ENCODE assay signal across 8 cellular contexts in the genomic region with DNA sequence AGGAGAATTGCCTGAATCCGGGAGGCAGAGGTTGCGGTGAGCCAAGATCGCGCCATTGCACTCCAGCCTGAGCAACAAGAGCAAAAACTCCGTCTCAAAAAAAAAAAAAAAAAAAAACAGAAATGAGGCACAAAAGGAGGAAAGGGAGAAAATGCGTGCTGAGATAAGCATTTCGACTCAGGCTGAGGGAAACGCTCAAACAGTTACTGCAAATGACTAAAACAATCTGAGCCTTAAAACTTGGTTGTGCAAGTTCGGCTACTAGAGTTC. TPM values are rescaled to one million over a fixed set of nuclear protein-coding genes. Genes with fewer than 3 reads are reported as not detected.
A peak's percentile ranks its signal among the peaks of the same experiment; 100 is the strongest.
DNase-seq lines count a peak whose midpoint lies in the region; ATAC-seq and TF ChIP-seq lines count a peak whose summit lies in the region.
"Not testable (repeated sequence)": the region's sequence is repeated elsewhere in the genome, so short reads cannot be mapped to it uniquely, and the experiment has no call there.

No MANE protein-coding gene starts in this region.

- ATAC-seq in HCT116; activated CD8-positive, alpha-beta T cell treated with anti-CD3 and anti-CD28 coated beads for 36 hours; naive thymus-derived CD8-positive, alpha-beta T cell; stimulated activated naive CD8-positive, alpha-beta T cell treated with anti-CD3 and anti-CD28 coated beads, Interleukin-15, amount 100 ng/mL, for 72 hours: not testable (repeated sequence)

- not testable (repeated sequence) for TF ChIP-seq RAD21 in HCT116 (IDR thresholded peaks at IDR 0.05; ENCODE audit: low read depth)

- H3K9me2 ChIP-seq in HCT116 (ENCODE audit: insufficient read depth) = not testable (repeated sequence)

- intact Hi-C loops in HCT116 (cut with micrococcal nuclease) = loop anchor here (2.0 kb wide), 1 partner anchor 63 kb away; no protein-coding TSS in a partner anchor
- intact Hi-C loops in activated CD8-positive, alpha-beta T cell treated with anti-CD3 and anti-CD28 coated beads for 36 hours (cut with micrococcal nuclease) = loop anchor here (5.0 kb wide), 1 partner anchor 95 kb away; the partner anchor contains the start of gene ARF4

- CTCF ChIA-PET in HCT116 (lab: Charles Lee); activated CD8-positive, alpha-beta T cell treated with anti-CD3 and anti-CD28 coated beads for 36 hours (lab: Charles Lee): not testable (repeated sequence)

- H3K4me2 ChIP-seq in HCT116 (ENCODE audit: low read length) = peak overlapping the region; percentile 77

- H3K36me3 ChIP-seq in HCT116 (ENCODE audit: control insufficient read depth in 1 of 2, insufficient read depth in 2 of 2, low read length in 2 of 2); right atrium auricular region: not testable (repeated sequence)

- not testable (repeated sequence) for TF ChIP-seq CTCF in HCT116 (IDR thresholded peaks at IDR 0.05 in 2 of 3, conservative IDR thresholded peaks at IDR 0.05 in 1 of 3; ENCODE audit: borderline replicate concordance in 1 of 3, insufficient read depth in 1 of 3, low read depth in 2 of 3, low read length in 2 of 3); activated CD8-positive, alpha-beta T cell treated with anti-CD3 and anti-CD28 coated beads for 36 hours (IDR thresholded peaks at IDR 0.05); choroid plexus epithelial cell (conservative IDR thresholded peaks at IDR 0.05; ENCODE audit: low read depth, low read length); right atrium auricular region (IDR thresholded peaks at IDR 0.05)

- RAD21 ChIA-PET in HCT116 (lab: Charles Lee; ENCODE audit: low non-redundant PET in 1 of 2, low total read pairs in 2 of 2, uncharacterized antibody in 2 of 2, unreplicated experiment in 2 of 2) = not testable (repeated sequence)

- H2AFZ ChIP-seq in HCT116 (ENCODE audit: low read depth, low read length, poor library complexity, severe bottlenecking) = not testable (repeated sequence)

- not testable (repeated sequence) for H3K27me3 ChIP-seq in HCT116 (ENCODE audit: insufficient read depth, low read length); right atrium auricular region

- H3K27ac Mint-ChIP-seq in activated CD8-positive, alpha-beta T cell treated with anti-CD3 and anti-CD28 coated beads for 36 hours = peak overlapping the region; percentile 90
- peak overlapping the region; percentile 84 to 97 (median 92) for H3K27ac Mint-ChIP-seq in naive thymus-derived CD8-positive, alpha-beta T cell
- H3K27ac Mint-ChIP-seq in stimulated activated naive CD8-positive, alpha-beta T cell treated with anti-CD3 and anti-CD28 coated beads, Interleukin-15, amount 100 ng/mL, for 72 hours = peak overlapping the region; percentile 95 to 97

- not testable (repeated sequence) for H3K36me3 Mint-ChIP-seq in activated CD8-positive, alpha-beta T cell treated with anti-CD3 and anti-CD28 coated beads for 36 hours (ENCODE audit: low read depth)
- peaks cover 0 to 23% (median 0%) of the 10 kb centered on the region in 3 donors for H3K36me3 Mint-ChIP-seq in naive thymus-derived CD8-positive, alpha-beta T cell

- H3K9me3 ChIP-seq in HCT116 (ENCODE audit: control insufficient read depth in 1 of 2, insufficient read depth in 1 of 2, low read depth in 1 of 2, low read length in 2 of 2); right atrium auricular region: not testable (repeated sequence)

- peak overlapping the region; percentile 87 for H3K27ac ChIP-seq in HCT116 (ENCODE audit: low read depth, low read length)
- peak overlapping the region; percentile 99 for H3K27ac ChIP-seq in right atrium auricular region

- H3K9ac ChIP-seq in HCT116 (ENCODE audit: low read length) = peak overlapping the region; percentile 86

- not testable (repeated sequence) for H3K9me3 Mint-ChIP-seq in activated CD8-positive, alpha-beta T cell treated with anti-CD3 and anti-CD28 coated beads for 36 hours; naive thymus-derived CD8-positive, alpha-beta T cell; stimulated activated naive CD8-positive, alpha-beta T cell treated with anti-CD3 and anti-CD28 coated beads, Interleukin-15, amount 100 ng/mL, for 72 hours

- peaks cover 37% of the 10 kb centered on the region for H3K4me1 Mint-ChIP-seq in activated CD8-positive, alpha-beta T cell treated with anti-CD3 and anti-CD28 coated beads for 36 hours (ENCODE audit: low read depth)
- peaks cover 19 to 53% (median 39%) of the 10 kb centered on the region in 4 donors for H3K4me1 Mint-ChIP-seq in naive thymus-derived CD8-positive, alpha-beta T cell
- H3K4me1 Mint-ChIP-seq in stimulated activated naive CD8-positive, alpha-beta T cell treated with anti-CD3 and anti-CD28 coated beads, Interleukin-15, amount 100 ng/mL, for 72 hours = peaks cover 48% of the 10 kb centered on the region

- H3K4me3 Mint-ChIP-seq in activated CD8-positive, alpha-beta T cell treated with anti-CD3 and anti-CD28 coated beads for 36 hours = peak overlapping the region; percentile 88
- H3K4me3 Mint-ChIP-seq in naive thymus-derived CD8-positive, alpha-beta T cell = peak overlapping the region; percentile 85 to 94 (median 89)
- peak overlapping the region; percentile 89 to 94 for H3K4me3 Mint-ChIP-seq in stimulated activated naive CD8-positive, alpha-beta T cell treated with anti-CD3 and anti-CD28 coated beads, Interleukin-15, amount 100 ng/mL, for 72 hours

- H3K27me3 Mint-ChIP-seq in activated CD8-positive, alpha-beta T cell treated with anti-CD3 and anti-CD28 coated beads for 36 hours; naive thymus-derived CD8-positive, alpha-beta T cell; stimulated activated naive CD8-positive, alpha-beta T cell treated with anti-CD3 and anti-CD28 coated beads, Interleukin-15, amount 100 ng/mL, for 72 hours: not testable (repeated sequence)

- not testable (repeated sequence) for BruUV-seq in HCT116 (replicated peaks; lab: Mats Ljungman, UMichigan)

- H3K4me1 ChIP-seq in HCT116 (ENCODE audit: control insufficient read depth in 1 of 2, insufficient read depth in 2 of 2, low read length in 2 of 2) = peaks cover 7 to 32% of the 10 kb centered on the region in 2 experiments; a peak in 3 of 4 replicates
- peaks cover 0 to 45% of the 10 kb centered on the region in 2 donors for H3K4me1 ChIP-seq in right atrium auricular region

- peaks cover 52% of the 10 kb centered on the region for H3K79me2 ChIP-seq in HCT116 (ENCODE audit: insufficient read depth, low read length)

- H3K4me3 ChIP-seq in HCT116 (replicated peaks in 1 of 2; ENCODE audit: low read depth in 1 of 2, low read length in 2 of 2) (peak overlapping the region; percentile 69 to 90), choroid plexus epithelial cell (ENCODE audit: low read depth, low read length) (peak overlapping the region; percentile 79), right atrium auricular region (peak overlapping the region; percentile 76 to 93)

- POLR2A ChIA-PET in HCT116 (lab: Charles Lee) = interaction anchor here (0.9 to 1.4 kb wide), 3 partner anchors 62 to 164 kb away, joined by 3 to 4 read pairs (median 3); partner anchors contain the start of gene SLMAP
- POLR2A ChIA-PET in activated CD8-positive, alpha-beta T cell treated with anti-CD3 and anti-CD28 coated beads for 36 hours (lab: Charles Lee) = interaction anchor here (0.7 to 2.6 kb wide), 8 partner anchors 12 to 136 kb away, joined by 3 to 11 read pairs (median 3); partner anchors contain the start of genes ARF4, PDE12 and SLMAP
- POLR2A ChIA-PET in naive thymus-derived CD8-positive, alpha-beta T cell (lab: Charles Lee) = interaction anchor here (0.7 to 2.3 kb wide), 11 partner anchors 10 to 736 kb away, joined by 3 to 28 read pairs (median 6); partner anchors contain the start of genes ARF4, HTD2, RPP14 and SLMAP

- H4K20me1 ChIP-seq in HCT116 (ENCODE audit: insufficient read depth) = not testable (repeated sequence)

- DNase-seq in CD1c-positive myeloid dendritic cell (ENCODE audit: extremely low spot score) = peak; percentile 72
- not testable (repeated sequence) for DNase-seq in HCT116 (ENCODE audit: low read depth, low spot score); activated CD8-positive, alpha-beta T cell treated with anti-CD3 and anti-CD28 coated beads for 36 hours; choroid plexus epithelial cell (ENCODE audit: low read depth); right atrium auricular region (ENCODE audit: low spot score); naive thymus-derived CD8-positive, alpha-beta T cell; stimulated activated naive CD8-positive, alpha-beta T cell treated with anti-CD3 and anti-CD28 coated beads, Interleukin-15, amount 100 ng/mL, for 72 hours
- peak; percentile 82 for DNase-seq in NOMO-1 treated with DMSO at 0.1 percent for 48 hours (lab: John Stamatoyannopoulos, UW; ENCODE audit: unreplicated experiment)

- TF ChIP-seq POLR2A in HCT116 (IDR thresholded peaks at IDR 0.05; ENCODE audit: borderline replicate concordance, extremely low read depth, insufficient read depth, insufficient read length) = not testable (repeated sequence)

RNA-seq across cellular contexts. Expression of gene DENND6A, which starts 0.8 kb away (rescaled TPM):
- total RNA-seq in HCT116 (2021; ENCODE audit: unreplicated experiment) (22.3 TPM), right atrium auricular region (10 to 100 TPM; 12.7 to 13.3 TPM)
- 5.2 and 8.7 TPM in 2 replicates for polyA plus RNA-seq in HCT116 (2012)
- 10 to 100 TPM; 10.1 to 13.1 TPM for total RNA-seq in activated CD8-positive, alpha-beta T cell treated with anti-CD3 and anti-CD28 coated beads for 36 hours
- 10 to 100 TPM; 46.0 to 51.0 TPM for total RNA-seq in naive thymus-derived CD8-positive, alpha-beta T cell
- polyA plus RNA-seq in naive thymus-derived CD8-positive, alpha-beta T cell = 10 to 100 TPM; 24.2 to 37.0 (median 31.0) TPM
